In genomic region chr21:29288239-29288638, GRCh38 we compare ENCODE assay signal across 20 cellular contexts.
"Had no signal": no experiment of that assay in that cellular context is flagged by ENCODE, and none has a peak within 500 bp of the region (broad histone marks: within the 10 kb centered on the region; RNA-seq: fewer than 3 reads in every experiment).

No MANE protein-coding gene starts in this region.

- H3K9me3 ChIP-seq: left ventricle myocardium inferior, ovary, thoracic aorta had no signal

- H3K27me3 ChIP-seq: ovary had no signal

- FAIRE-seq: islet of Langerhans, urothelium cell line had no signal

- H3K27ac ChIP-seq: ovary, thoracic aorta had no signal

- H3K36me3 ChIP-seq: left ventricle myocardium inferior, ovary, thoracic aorta had no signal

- H3K4me3 ChIP-seq: left ventricle myocardium inferior, ovary, skin epidermis, thoracic aorta had no signal

- DNase-seq: activated CD4-positive, alpha-beta T cell treated with anti-CD3 and anti-CD28 coated beads for 1 hour; activated CD4-positive, alpha-beta T cell treated with anti-CD3 and anti-CD28 coated beads, Interleukin-2, amount 50 U/mL, for 1 hour; activated CD8-positive, alpha-beta T cell treated with anti-CD3 and anti-CD28 coated beads for 36 hours; activated naive CD8-positive, alpha-beta T cell treated with anti-CD3 and anti-CD28 coated beads, Interleukin-2, amount 50 U/mL, for 24 hours; activated T-cell treated with anti-CD3 and anti-CD28 coated beads, Interleukin-2, amount 50 U/mL, for 48 hours; amygdala; central memory CD4-positive, alpha-beta T cell; left ventricle myocardium inferior; ovary; stimulated activated CD4-positive, alpha-beta T cell treated with anti-CD3 and anti-CD28 coated beads, Interleukin-4, amount 100 ng/mL, for 24 hours; T-helper 17 cell; T1000; trophoblast cell had no signal

- ATAC-seq: activated CD8-positive, alpha-beta T cell treated with anti-CD3 and anti-CD28 coated beads for 36 hours; activated naive CD8-positive, alpha-beta T cell treated with anti-CD3 and anti-CD28 coated beads, Interleukin-2, amount 50 U/mL, for 24 hours; sciatic nerve; stimulated activated effector memory CD8-positive, alpha-beta T cell treated with anti-CD3 and anti-CD28 coated beads, Interleukin-12 subunit alpha, Interleukin-12 subunit beta, amount 100 ng/mL, for 72 hours; T-helper 17 cell; WTC11 had no signal
